ENCODE assay signal across 16 cellular contexts in the genomic region with DNA sequence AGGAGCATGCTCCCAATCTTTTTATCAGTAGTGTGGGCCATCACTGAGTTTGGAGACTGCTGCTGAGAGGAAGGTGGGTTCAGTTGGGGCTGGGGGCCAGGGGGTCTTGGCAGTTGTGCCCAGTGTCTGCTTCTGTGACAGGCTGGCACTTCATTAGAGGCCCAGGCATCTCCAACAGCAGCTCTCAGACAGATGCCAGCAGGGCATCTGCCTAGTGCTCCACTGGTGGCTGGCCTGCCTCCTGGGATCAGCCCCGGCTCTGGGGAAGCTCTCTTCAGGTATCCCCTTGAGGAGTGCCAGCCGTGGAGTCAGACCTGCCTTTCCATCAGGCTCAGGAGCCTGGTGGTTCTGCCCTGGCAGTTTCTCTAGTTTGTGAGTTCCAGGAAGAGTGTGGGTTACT.
DNase-seq lines count a peak whose midpoint lies in the region; ATAC-seq and TF ChIP-seq lines count a peak whose summit lies in the region.
"Had no signal": no experiment of that assay in that cellular context is flagged by ENCODE, and none has a peak within 500 bp of the region (broad histone marks: within the 10 kb centered on the region; RNA-seq: fewer than 3 reads in every experiment).

No MANE protein-coding gene starts in this region.

- TF ChIP-seq CTCF in RWPE2 (IDR thresholded peaks at IDR 0.05; ENCODE audit: poor library complexity, severe bottlenecking) (no peak), thyroid gland (IDR thresholded peaks at IDR 0.05) (no peak)

- 50 to 58% methylated on average over 1 to 2 of the region's 2 CpGs for WGBS in thyroid gland, 2 donors

- H3K27me3 ChIP-seq in RWPE2 (ENCODE audit: insufficient read depth, poor library complexity, severe bottlenecking) = no peaks in the 10 kb centered on the region
- H3K27me3 ChIP-seq in thyroid gland = no peaks in the 10 kb centered on the region

- no peak for TF ChIP-seq POLR2A in thyroid gland (IDR thresholded peaks at IDR 0.05)

- H3K9me3 ChIP-seq in RWPE2 (ENCODE audit: severe bottlenecking) (no peaks in the 10 kb centered on the region), thyroid gland (no peaks in the 10 kb centered on the region)

- H3K27ac ChIP-seq in RWPE2 (ENCODE audit: poor library complexity, severe bottlenecking) (no peak overlapping the region), thyroid gland (no peak overlapping the region)
- H3K27ac ChIP-seq: HL-60 had no signal

- ATAC-seq in RWPE2 (ENCODE audit: low read depth) = peak; percentile 25; the same call in 2 of the 3 replicates

- H3K4me1 ChIP-seq in RWPE2 (ENCODE audit: insufficient read depth, poor library complexity, severe bottlenecking) (no peaks in the 10 kb centered on the region), thyroid gland (peaks cover 4 to 7% of the 10 kb centered on the region in 2 donors)

- peak; percentile 32 for DNase-seq in NCI-H510A (lab: John Stamatoyannopoulos, UW)
- DNase-seq in NCI-H510A treated with DMSO at 0.1 percent for 48 hours (lab: John Stamatoyannopoulos, UW) = no peak
- peak; percentile 68 for DNase-seq in NCI-H2171 treated with DMSO at 0.1 percent for 48 hours (lab: John Stamatoyannopoulos, UW)
- DNase-seq in RWPE2 (ENCODE audit: low spot score) = no peak
- peak; percentile 20 to 41 for DNase-seq in thyroid gland
- DNase-seq in activated gamma-delta T cell treated with Interleukin-2 at 50 U/mL for 16 hours = no peak
- DNase-seq in Ammon's horn (ENCODE audit: low spot score) = no peak
- no peak for DNase-seq in NCI-H82 treated with DMSO at 0.1 percent for 48 hours (lab: John Stamatoyannopoulos, UW; ENCODE audit: unreplicated experiment)
- DNase-seq: ACHN; C1 segment of cervical spinal cord; CD4-positive, alpha-beta T cell; DMS79 treated with DMSO at 0.1 percent for 48 hours; EL; GOT3; H9 had no signal

- H3K4me3 ChIP-seq in RWPE2 (ENCODE audit: severe bottlenecking) (no peak overlapping the region), thyroid gland (replicated peaks in 1 of 3) (no peak overlapping the region)

- intact Hi-C loops in thyroid gland (cut with DNase I) = no loop called here

- H3K36me3 ChIP-seq in RWPE2 (ENCODE audit: low read depth) (no peaks in the 10 kb centered on the region), thyroid gland (no peaks in the 10 kb centered on the region)

Comparison
In these comparisons a context has a peak if more than half of its experiments do, and no peak if none do; other contexts are left out.
1. DNase-seq: peak in NCI-H510A (single experiment), NCI-H2171 treated with DMSO at 0.1 percent for 48 hours (single experiment) and thyroid gland (2 of 2); none in NCI-H510A treated with DMSO at 0.1 percent for 48 hours (single experiment), RWPE2 (single experiment), activated gamma-delta T cell treated with Interleukin-2 at 50 U/mL for 16 hours (single experiment), Ammon's horn (single experiment) and NCI-H82 treated with DMSO at 0.1 percent for 48 hours (single experiment).